25 cellular contexts compared by ENCODE assay signal in genomic region chr19:55614711-55615552, GRCh38. TPM values are rescaled to one million over a fixed set of nuclear protein-coding genes. Genes with fewer than 3 reads are reported as not detected.
A peak's percentile ranks its signal among the peaks of the same experiment; 100 is the strongest.
DNase-seq lines count a peak whose midpoint lies in the region; ATAC-seq, FAIRE-seq and TF ChIP-seq lines count a peak whose summit lies in the region.
"Had no signal": no experiment of that assay in that cellular context is flagged by ENCODE, and none has a peak within 500 bp of the region (broad histone marks: within the 10 kb centered on the region; RNA-seq: fewer than 3 reads in every experiment).

No MANE protein-coding gene starts in this region.

- no peak overlapping the region for H4K91ac ChIP-seq in neuronal stem cell (ENCODE audit: low read depth, low read length, poor library complexity)

- no peak for TF ChIP-seq CTCF in K562 (IDR thresholded peaks at IDR 0.05 in 2 of 3, conservative IDR thresholded peaks at IDR 0.05 in 1 of 3; ENCODE audit: insufficient read depth in 2 of 3, low read depth in 1 of 3, low read length in 3 of 3)
- no peak for TF ChIP-seq CTCF in sigmoid colon (IDR thresholded peaks at IDR 0.05)

- H2AFZ ChIP-seq in K562 (ENCODE audit: low read depth, low read length) (no peak overlapping the region), neuronal stem cell (ENCODE audit: low read length) (no peak overlapping the region)

- no peak for TF ChIP-seq POLR2A in K562 (conservative IDR thresholded peaks at IDR 0.05)
- TF ChIP-seq POLR2A in sigmoid colon (IDR thresholded peaks at IDR 0.05), result no peak

- H3K27me3 ChIP-seq in K562 (ENCODE audit: control insufficient read depth in 2 of 2, insufficient read depth in 2 of 2, low read length in 2 of 2), result no peaks in the 10 kb centered on the region
- H3K27me3 ChIP-seq in neuronal stem cell (ENCODE audit: control insufficient read depth in 3 of 3, insufficient read depth in 3 of 3, low read depth in 1 of 3, low read length in 3 of 3), result no peaks in the 10 kb centered on the region
- H3K27me3 ChIP-seq in sigmoid colon, result no peaks in the 10 kb centered on the region
- H3K27me3 ChIP-seq: BE2C; BLaER1 treated with 17β-estradiol and CSF1 and Interleukin-3, amounts not matched to agents 10 nM and 100 nM had no signal

- H3K9me3 ChIP-seq in K562 (replicated peaks; ENCODE audit: control insufficient read depth, insufficient read depth, low read depth, low read length) (no peaks in the 10 kb centered on the region), neuronal stem cell (replicated peaks in 1 of 2; ENCODE audit: control insufficient read depth in 2 of 2, insufficient read depth in 1 of 2, low read depth in 1 of 2, low read length in 2 of 2) (peaks cover 0 to 4% of the 10 kb centered on the region in 2 donors), sigmoid colon (no peaks in the 10 kb centered on the region)
- H3K9me3 ChIP-seq: A549, BE2C had no signal

- POLR2A ChIA-PET in K562 (lab: Yijun Ruan, JAX), result interaction anchor here (1.7 kb wide), 1 partner anchor 10 kb away, joined by 6 read pairs; no protein-coding TSS in a partner anchor

- no peak overlapping the region for H3K18ac ChIP-seq in neuronal stem cell (ENCODE audit: low read length)

- H3K4me2 ChIP-seq in K562 (ENCODE audit: insufficient read depth, low read length) (no peak overlapping the region), neuronal stem cell (ENCODE audit: insufficient read depth, low read length, poor library complexity, severe bottlenecking) (no peak overlapping the region)
- H3K4me2 ChIP-seq: A549; BLaER1 treated with 17β-estradiol and CSF1 and Interleukin-3, amounts not matched to agents 10 nM and 100 nM had no signal

- ATAC-seq in stimulated activated naive CD8-positive, alpha-beta T cell treated with anti-CD3 and anti-CD28 coated beads, Interleukin-15, amount 100 ng/mL, for 72 hours, result peak; percentile 70
- no peak for ATAC-seq in stimulated activated naive CD8-positive, alpha-beta T cell treated with anti-CD3 and anti-CD28 coated beads, Interleukin-15, Interleukin-2, amounts not matched to agents 100 U/mL and 50 U/mL, for 24 hours
- ATAC-seq in K562 (no peak), GM19023 (IDR thresholded peaks at IDR 0.05; ENCODE audit: unreplicated experiment) (no peak)
- ATAC-seq: A549, GM12878, HCT116 had no signal

- H3K14ac ChIP-seq in neuronal stem cell (ENCODE audit: low read length), result no peak overlapping the region

- no peaks in the 10 kb centered on the region for H3K9me3 Mint-ChIP-seq in stimulated activated naive CD8-positive, alpha-beta T cell treated with anti-CD3 and anti-CD28 coated beads, Interleukin-15, amount 100 ng/mL, for 72 hours
- H3K9me3 Mint-ChIP-seq: CD4-positive, alpha-beta T cell; CD8-positive, alpha-beta memory T cell; H9 had no signal

- in situ Hi-C loops in K562 (cut with MboI), result no loop called here

- no peaks in the 10 kb centered on the region for H3K9me1 ChIP-seq in K562 (ENCODE audit: control insufficient read depth, insufficient read depth, low read length)

- no peak overlapping the region for H4K8ac ChIP-seq in neuronal stem cell (ENCODE audit: low read depth, low read length)

- H3K4me3 Mint-ChIP-seq in stimulated activated naive CD8-positive, alpha-beta T cell treated with anti-CD3 and anti-CD28 coated beads, Interleukin-15, amount 100 ng/mL, for 72 hours, result no peak overlapping the region
- H3K4me3 Mint-ChIP-seq: CD14-positive monocyte; CD4-positive, alpha-beta T cell; CD8-positive, alpha-beta memory T cell; H9 had no signal

- no peak overlapping the region for H2BK12ac ChIP-seq in neuronal stem cell (ENCODE audit: low read length)

- H2BK5ac ChIP-seq in neuronal stem cell (ENCODE audit: low read length), result peak overlapping the region; percentile 50

- no peak overlapping the region for H2BK15ac ChIP-seq in neuronal stem cell (ENCODE audit: low read length)

- peaks cover 40% of the 10 kb centered on the region for H3K4me1 Mint-ChIP-seq in stimulated activated naive CD8-positive, alpha-beta T cell treated with anti-CD3 and anti-CD28 coated beads, Interleukin-15, amount 100 ng/mL, for 72 hours

- H4K20me1 ChIP-seq in K562 (replicated peaks; ENCODE audit: control insufficient read depth, insufficient read depth, low read length), result no peaks in the 10 kb centered on the region

- peaks cover 27% of the 10 kb centered on the region; the same call in 2 of the 3 replicates for H3K36me3 ChIP-seq in K562 (ENCODE audit: control insufficient read depth, insufficient read depth, low read length)
- peaks cover 28 to 73% of the 10 kb centered on the region in 2 donors for H3K36me3 ChIP-seq in neuronal stem cell (replicated peaks in 1 of 2; ENCODE audit: control insufficient read depth in 2 of 2, insufficient read depth in 2 of 2, low read length in 2 of 2)
- peaks cover 17 to 51% (median 33%) of the 10 kb centered on the region in 4 donors for H3K36me3 ChIP-seq in sigmoid colon

- H3K9ac ChIP-seq in K562 (ENCODE audit: insufficient read depth in 1 of 2, low read depth in 2 of 2, low read length in 2 of 2), result no peak overlapping the region
- H3K9ac ChIP-seq in neuronal stem cell (ENCODE audit: low read depth, low read length, poor library complexity), result no peak overlapping the region
- H3K9ac ChIP-seq: BLaER1 treated with 17β-estradiol and CSF1 and Interleukin-3, amounts not matched to agents 10 nM and 100 nM had no signal

- CTCF ChIA-PET in K562 (lab: Yijun Ruan, JAX; ENCODE audit: low intra/inter-chr PET ratio), result no interaction called here

- H3K27me3 Mint-ChIP-seq in stimulated activated naive CD8-positive, alpha-beta T cell treated with anti-CD3 and anti-CD28 coated beads, Interleukin-15, amount 100 ng/mL, for 72 hours, result no peaks in the 10 kb centered on the region
- H3K27me3 Mint-ChIP-seq: CD4-positive, alpha-beta T cell; CD8-positive, alpha-beta memory T cell had no signal

- TF ChIP-seq RAD21 in K562 (CRISPR knock-in tag; conservative IDR thresholded peaks at IDR 0.05 in 1 of 2, IDR thresholded peaks at IDR 0.05 in 1 of 2), result no peak

- peaks cover 6% of the 10 kb centered on the region; the same call in 1 of the 3 replicates for H3K79me2 ChIP-seq in K562 (ENCODE audit: control insufficient read depth, insufficient read depth, low read length)

- intact Hi-C loops in K562 (cut with micrococcal nuclease) (no loop called here), sigmoid colon (cut with DNase I) (no loop called here)

- no peak overlapping the region for H2AK5ac ChIP-seq in neuronal stem cell (ENCODE audit: low read depth, low read length)

- FAIRE-seq in K562 (lab: Jason Lieb, UNC), result no peak
- FAIRE-seq: A549, D721Med, GM12878, H1 had no signal

- WGBS in K562 (ENCODE audit: insufficient coverage, low coverage, missing lambda C conversion rate), result 95% methylated on average over 19 of the region's 98 CpGs
- no CpG with 5 or more reads among the region's 98 CpGs for WGBS in neuronal stem cell (ENCODE audit: extremely low coverage in 2 of 2, insufficient read length in 2 of 2, insufficient replicate concordance in 1 of 2), 2 donors
- WGBS in sigmoid colon, 2 donors, result 97% methylated on average over 98 of the region's 98 CpGs

- H2BK120ac ChIP-seq in neuronal stem cell (ENCODE audit: low read depth, low read length), result no peak overlapping the region

- TF ChIP-seq EP300 in K562 (IDR thresholded peaks at IDR 0.05; ENCODE audit: low read length) (no peak), sigmoid colon (IDR thresholded peaks at IDR 0.05) (no peak)

- H3K27ac ChIP-seq in K562 (ENCODE audit: extremely low read depth, low read depth, low read length), result no peak overlapping the region
- H3K27ac ChIP-seq in neuronal stem cell (replicated peaks; ENCODE audit: low read length), result no peak overlapping the region
- no peak overlapping the region for H3K27ac ChIP-seq in sigmoid colon
- H3K27ac ChIP-seq: A549; BLaER1 treated with 17β-estradiol and CSF1 and Interleukin-3, amounts not matched to agents 10 nM and 100 nM had no signal

- no peak overlapping the region for H3K4ac ChIP-seq in neuronal stem cell (ENCODE audit: low read length)

- no peak overlapping the region for H3K27ac Mint-ChIP-seq in stimulated activated naive CD8-positive, alpha-beta T cell treated with anti-CD3 and anti-CD28 coated beads, Interleukin-15, amount 100 ng/mL, for 72 hours
- H3K27ac Mint-ChIP-seq: CD14-positive monocyte; CD4-positive, alpha-beta T cell; CD8-positive, alpha-beta memory T cell; H9 had no signal

- no peak overlapping the region for H3K4me3 ChIP-seq in K562
- no peak overlapping the region for H3K4me3 ChIP-seq in neuronal stem cell (ENCODE audit: low read length in 2 of 2)
- no peak overlapping the region for H3K4me3 ChIP-seq in sigmoid colon
- H3K4me3 ChIP-seq: A549; BLaER1 treated with 17β-estradiol and CSF1 and Interleukin-3, amounts not matched to agents 10 nM and 100 nM; GM12878 had no signal

- BruUV-seq in K562 (replicated peaks; lab: Mats Ljungman, UMichigan), result no TSS peak

- no peak overlapping the region for H3K23ac ChIP-seq in neuronal stem cell (ENCODE audit: low read depth, low read length, poor library complexity)

- peaks cover 14% of the 10 kb centered on the region for H3K79me1 ChIP-seq in neuronal stem cell (ENCODE audit: low read depth, low read length)

- H3K4me1 ChIP-seq in K562 (replicated peaks in 1 of 2; ENCODE audit: control insufficient read depth in 2 of 2, insufficient read depth in 2 of 2, low read length in 2 of 2) (peaks cover 0 to 5% of the 10 kb centered on the region in 2 experiments; a peak in 2 of 5 replicates), neuronal stem cell (ENCODE audit: control insufficient read depth in 2 of 2, insufficient read depth in 1 of 2, low read depth in 1 of 2, low read length in 2 of 2) (no peaks in the 10 kb centered on the region), sigmoid colon (peaks cover 0 to 13% (median 6%) of the 10 kb centered on the region in 4 donors)
- H3K4me1 ChIP-seq: A549, BE2C had no signal

- no peak for DNase-seq in stimulated activated naive CD8-positive, alpha-beta T cell treated with anti-CD3 and anti-CD28 coated beads, Interleukin-15, amount 100 ng/mL, for 72 hours
- DNase-seq in stimulated activated naive CD8-positive, alpha-beta T cell treated with anti-CD3 and anti-CD28 coated beads, Interleukin-15, Interleukin-2, amounts not matched to agents 100 U/mL and 50 U/mL, for 24 hours, result no peak
- DNase-seq in K562 (ENCODE audit: extremely low read depth in 1 of 4, low spot score in 3 of 4), result no peak
- DNase-seq in neuronal stem cell (ENCODE audit: low spot score), result no peak
- DNase-seq in HPDE6-E6E7 (ENCODE audit: extremely low spot score), result no peak
- DNase-seq in sigmoid colon, result no peak
- DNase-seq: 8988T; ACHN; AML-193; BE2C; CD4-positive, alpha-beta T cell; CD8-positive, alpha-beta memory T cell; DMS 273 treated with DMSO at 0.1 percent for 48 hours; DMS79; EL; GDM1; H9 had no signal

RNA-seq across cellular contexts. Expression of gene ZNF784, which starts 9.4 kb away (rescaled TPM):
- 6.3 and 14.3 TPM in 2 replicates for total RNA-seq in K562 (2011; cell fraction: chromatin; rRNA removed; ENCODE audit: low replicate concordance)
- total RNA-seq in K562 (2011; cell fraction: nucleolus; rRNA removed), result 10.0 and 12.5 TPM in 2 replicates
- 7.7 and 9.6 TPM in 2 replicates for total RNA-seq in K562 (2011; cell fraction: nucleoplasm; rRNA removed)
- total RNA-seq in K562 (2014; rRNA removed), result 2.0 and 3.8 TPM in 2 replicates
- total RNA-seq in K562 (2014; rRNA removed; fragmentation: Illumina TruSeq; extraction: Trizol), result 1.6 TPM in 2 replicates
- total RNA-seq in K562 (2015; rRNA removed; fragmentation: Illumina TruSeq; extraction: Trizol), result 2.7 and 3.2 TPM in 2 replicates
- total RNA-seq in K562 (2021), result 4.6 and 6.1 TPM in 2 replicates
- polyA plus RNA-seq in K562 (2011; rRNA removed), result 2.1 and 3.5 TPM in 2 replicates
- 2.0 and 4.3 TPM in 2 replicates for polyA plus RNA-seq in K562 (2011; cell fraction: cytosol; rRNA removed)
- 11.3 and 16.1 TPM in 2 replicates for polyA plus RNA-seq in K562 (2011; cell fraction: nucleus; rRNA removed)
- polyA plus RNA-seq in K562 (2012), result 7.3 and 7.9 TPM in 2 replicates
- 4.1 and 5.1 TPM in 2 replicates for polyA plus RNA-seq in K562 (2014; fragmentation: Illumina TruSeq; extraction: Trizol)
- under 1 TPM; 0.14 to 0.17 TPM for polyA plus RNA-seq in K562 (2014; fragmentation: Nextera tagmentation; extraction: Ambion mirVana)
- polyA plus RNA-seq in K562 (2014; rRNA removed), result 4.1 and 4.4 TPM in 2 replicates
- 1.4 TPM in 2 replicates for polyA minus RNA-seq in K562 (2011; rRNA and poly(A)+ RNA removed)
- 1.3 and 2.6 TPM in 2 replicates for polyA minus RNA-seq in K562 (2011; cell fraction: cytosol; rRNA and poly(A)+ RNA removed)
- polyA minus RNA-seq in K562 (2011; cell fraction: nucleus; rRNA and poly(A)+ RNA removed), result 2.7 TPM in 2 replicates
- polyA plus RNA-seq in neuronal stem cell (2013, experiment 1 of 2), result 6.9 TPM
- polyA plus RNA-seq in neuronal stem cell (2013, experiment 2 of 2), result 6.6 TPM
- total RNA-seq in sigmoid colon, result 1 to 10 TPM; 2.8 to 9.1 (median 3.7) TPM
- polyA plus RNA-seq in sigmoid colon, result 1 to 10 TPM; 7.2 to 8.2 (median 7.2) TPM

RNA-seq across cellular contexts. Expression of gene ZNF865, which starts 9.5 kb away (rescaled TPM):
- 2.2 and 8.0 TPM in 2 replicates for total RNA-seq in K562 (2011; cell fraction: chromatin; rRNA removed; ENCODE audit: low replicate concordance)
- total RNA-seq in K562 (2011; cell fraction: nucleolus; rRNA removed), result 8.0 and 10.0 TPM in 2 replicates
- 4.9 and 5.2 TPM in 2 replicates for total RNA-seq in K562 (2011; cell fraction: nucleoplasm; rRNA removed)
- total RNA-seq in K562 (2014; rRNA removed) (1.6 and 2.3 TPM in 2 replicates), K562 (2014; rRNA removed; fragmentation: Illumina TruSeq; extraction: Trizol) (0.29 and 0.40 TPM in 2 replicates), K562 (2015; rRNA removed; fragmentation: Illumina TruSeq; extraction: Trizol) (1.4 and 1.5 TPM in 2 replicates), K562 (2021) (18.6 and 18.8 TPM in 2 replicates), sigmoid colon (1 to 10 TPM; 2.3 to 8.6 (median 3.4) TPM)
- polyA plus RNA-seq in K562 (2011; rRNA removed) (1.2 and 1.5 TPM in 2 replicates), K562 (2014; fragmentation: Illumina TruSeq; extraction: Trizol) (1.8 and 2.3 TPM in 2 replicates), K562 (2014; fragmentation: Nextera tagmentation; extraction: Ambion mirVana) (not detected), K562 (2014; rRNA removed) (6.7 and 6.9 TPM in 2 replicates), sigmoid colon (1 to 10 TPM; 2.4 to 9.3 (median 3.0) TPM)
- polyA plus RNA-seq in K562 (2011; cell fraction: cytosol; rRNA removed), result 2.0 and 9.6 TPM in 2 replicates
- 1.6 and 4.8 TPM in 2 replicates for polyA plus RNA-seq in K562 (2011; cell fraction: nucleus; rRNA removed)
- 6.0 and 10.0 TPM in 2 replicates for polyA plus RNA-seq in K562 (2012)
- polyA minus RNA-seq in K562 (2011; rRNA and poly(A)+ RNA removed), result 0.24 and 0.60 TPM in 2 replicates
- polyA minus RNA-seq in K562 (2011; cell fraction: cytosol; rRNA and poly(A)+ RNA removed), result 7.3 and 9.8 TPM in 2 replicates
- 1.1 and 1.5 TPM in 2 replicates for polyA minus RNA-seq in K562 (2011; cell fraction: nucleus; rRNA and poly(A)+ RNA removed)
- polyA plus RNA-seq in neuronal stem cell (2013, experiment 1 of 2), result 12.2 TPM
- 12.0 TPM for polyA plus RNA-seq in neuronal stem cell (2013, experiment 2 of 2)

RNA-seq across cellular contexts. Expression of gene ZNF524, which starts 14.8 kb away (rescaled TPM):
- 3.2 and 12.0 TPM in 2 replicates for total RNA-seq in K562 (2011; cell fraction: chromatin; rRNA removed; ENCODE audit: low replicate concordance)
- total RNA-seq in K562 (2011; cell fraction: nucleolus; rRNA removed), result 12.4 and 13.0 TPM in 2 replicates
- 7.3 and 7.5 TPM in 2 replicates for total RNA-seq in K562 (2011; cell fraction: nucleoplasm; rRNA removed)
- 14.7 and 23.6 TPM in 2 replicates for total RNA-seq in K562 (2014; rRNA removed)
- 0.55 and 1.2 TPM in 2 replicates for total RNA-seq in K562 (2014; rRNA removed; fragmentation: Illumina TruSeq; extraction: Trizol)
- 5.6 and 6.4 TPM in 2 replicates for total RNA-seq in K562 (2015; rRNA removed; fragmentation: Illumina TruSeq; extraction: Trizol)
- total RNA-seq in K562 (2021), result 15.6 and 16.7 TPM in 2 replicates
- polyA plus RNA-seq in K562 (2011; rRNA removed), result 2.9 and 3.7 TPM in 2 replicates
- polyA plus RNA-seq in K562 (2011; cell fraction: cytosol; rRNA removed), result 6.8 and 21.8 TPM in 2 replicates
- 9.0 and 14.1 TPM in 2 replicates for polyA plus RNA-seq in K562 (2011; cell fraction: nucleus; rRNA removed)
- 7.6 and 20.4 TPM in 2 replicates for polyA plus RNA-seq in K562 (2012)
- polyA plus RNA-seq in K562 (2014; fragmentation: Illumina TruSeq; extraction: Trizol), result 1.4 and 5.4 TPM in 2 replicates
- polyA plus RNA-seq in K562 (2014; fragmentation: Nextera tagmentation; extraction: Ambion mirVana), result under 1 TPM; 0.08 to 0.10 TPM
- 13.1 and 14.4 TPM in 2 replicates for polyA plus RNA-seq in K562 (2014; rRNA removed)
- polyA minus RNA-seq in K562 (2011; rRNA and poly(A)+ RNA removed), result 0.30 and 0.67 TPM in 2 replicates
- 5.1 and 7.1 TPM in 2 replicates for polyA minus RNA-seq in K562 (2011; cell fraction: cytosol; rRNA and poly(A)+ RNA removed)
- 5.9 and 6.3 TPM in 2 replicates for polyA minus RNA-seq in K562 (2011; cell fraction: nucleus; rRNA and poly(A)+ RNA removed)
- polyA plus RNA-seq in neuronal stem cell (2013, experiment 1 of 2), result 3.1 TPM
- polyA plus RNA-seq in neuronal stem cell (2013, experiment 2 of 2), result 3.8 TPM
- total RNA-seq in sigmoid colon, result 10 to 100 TPM; 24.5 to 37.1 (median 31.3) TPM
- polyA plus RNA-seq in sigmoid colon, result 10 to 100 TPM; 44.1 to 49.2 (median 45.5) TPM

RNA-seq across cellular contexts. Expression of gene FIZ1, which starts 15.6 kb away (rescaled TPM):
- 4.3 and 8.7 TPM in 2 replicates for total RNA-seq in K562 (2011; cell fraction: chromatin; rRNA removed; ENCODE audit: low replicate concordance)
- 5.7 and 6.8 TPM in 2 replicates for total RNA-seq in K562 (2011; cell fraction: nucleolus; rRNA removed)
- total RNA-seq in K562 (2011; cell fraction: nucleoplasm; rRNA removed), result 6.9 and 7.8 TPM in 2 replicates
- 5.9 and 7.3 TPM in 2 replicates for total RNA-seq in K562 (2014; rRNA removed)
- 2.3 and 3.2 TPM in 2 replicates for total RNA-seq in K562 (2014; rRNA removed; fragmentation: Illumina TruSeq; extraction: Trizol)
- 4.7 and 5.5 TPM in 2 replicates for total RNA-seq in K562 (2015; rRNA removed; fragmentation: Illumina TruSeq; extraction: Trizol)
- total RNA-seq in K562 (2021), result 14.4 and 17.5 TPM in 2 replicates
- polyA plus RNA-seq in K562 (2011; rRNA removed), result 3.8 and 4.7 TPM in 2 replicates
- polyA plus RNA-seq in K562 (2011; cell fraction: cytosol; rRNA removed), result 3.5 and 7.4 TPM in 2 replicates
- 7.6 and 10.7 TPM in 2 replicates for polyA plus RNA-seq in K562 (2011; cell fraction: nucleus; rRNA removed)
- 10.6 and 12.2 TPM in 2 replicates for polyA plus RNA-seq in K562 (2012)
- 8.7 TPM in 2 replicates for polyA plus RNA-seq in K562 (2014; fragmentation: Illumina TruSeq; extraction: Trizol)
- polyA plus RNA-seq in K562 (2014; fragmentation: Nextera tagmentation; extraction: Ambion mirVana), result under 1 TPM; 0.79 to 0.81 TPM
- polyA plus RNA-seq in K562 (2014; rRNA removed), result 5.7 and 5.8 TPM in 2 replicates
- polyA minus RNA-seq in K562 (2011; rRNA and poly(A)+ RNA removed), result 2.1 and 3.1 TPM in 2 replicates
- polyA minus RNA-seq in K562 (2011; cell fraction: cytosol; rRNA and poly(A)+ RNA removed), result 5.5 and 6.6 TPM in 2 replicates
- 2.8 and 3.4 TPM in 2 replicates for polyA minus RNA-seq in K562 (2011; cell fraction: nucleus; rRNA and poly(A)+ RNA removed)
- polyA plus RNA-seq in neuronal stem cell (2013, experiment 1 of 2), result 19.2 TPM
- 18.4 TPM for polyA plus RNA-seq in neuronal stem cell (2013, experiment 2 of 2)
- 1 to 10 TPM; 3.5 to 9.6 (median 9.1) TPM for total RNA-seq in sigmoid colon
- polyA plus RNA-seq in sigmoid colon, result 1 to 10 TPM; 5.3 to 9.0 (median 7.2) TPM

RNA-seq across cellular contexts. Expression of gene ZNF580, which starts 25.9 kb away (rescaled TPM):
- total RNA-seq in K562 (2011; cell fraction: chromatin; rRNA removed; ENCODE audit: low replicate concordance), result 26.2 and 41.7 TPM in 2 replicates
- total RNA-seq in K562 (2011; cell fraction: nucleolus; rRNA removed), result 16.2 and 20.0 TPM in 2 replicates
- total RNA-seq in K562 (2011; cell fraction: nucleoplasm; rRNA removed), result 33.4 and 56.4 TPM in 2 replicates
- 13.9 and 24.4 TPM in 2 replicates for total RNA-seq in K562 (2014; rRNA removed)
- 5.2 and 5.7 TPM in 2 replicates for total RNA-seq in K562 (2014; rRNA removed; fragmentation: Illumina TruSeq; extraction: Trizol)
- 6.0 and 6.8 TPM in 2 replicates for total RNA-seq in K562 (2015; rRNA removed; fragmentation: Illumina TruSeq; extraction: Trizol)
- 38.0 and 47.4 TPM in 2 replicates for total RNA-seq in K562 (2021)
- 5.0 and 7.7 TPM in 2 replicates for polyA plus RNA-seq in K562 (2011; rRNA removed)
- 10.9 and 21.1 TPM in 2 replicates for polyA plus RNA-seq in K562 (2011; cell fraction: cytosol; rRNA removed)
- 39.9 and 68.6 TPM in 2 replicates for polyA plus RNA-seq in K562 (2011; cell fraction: nucleus; rRNA removed)
- polyA plus RNA-seq in K562 (2012), result 41.5 and 62.4 TPM in 2 replicates
- polyA plus RNA-seq in K562 (2014; fragmentation: Illumina TruSeq; extraction: Trizol), result 12.7 and 15.5 TPM in 2 replicates
- 1 to 10 TPM; 2.3 to 3.9 TPM for polyA plus RNA-seq in K562 (2014; fragmentation: Nextera tagmentation; extraction: Ambion mirVana)
- polyA plus RNA-seq in K562 (2014; rRNA removed), result 25.2 and 30.8 TPM in 2 replicates
- polyA minus RNA-seq in K562 (2011; rRNA and poly(A)+ RNA removed), result 4.4 and 4.6 TPM in 2 replicates
- 12.2 and 16.3 TPM in 2 replicates for polyA minus RNA-seq in K562 (2011; cell fraction: cytosol; rRNA and poly(A)+ RNA removed)
- polyA minus RNA-seq in K562 (2011; cell fraction: nucleus; rRNA and poly(A)+ RNA removed), result 7.3 and 8.8 TPM in 2 replicates
- 42.3 TPM for polyA plus RNA-seq in neuronal stem cell (2013, experiment 1 of 2)
- 43.4 TPM for polyA plus RNA-seq in neuronal stem cell (2013, experiment 2 of 2)
- total RNA-seq in sigmoid colon, result 10 to 100 TPM; 23.5 to 45.5 (median 31.1) TPM
- 10 to 100 TPM; 10.4 to 27.9 (median 13.8) TPM for polyA plus RNA-seq in sigmoid colon
